In the genomic region with DNA sequence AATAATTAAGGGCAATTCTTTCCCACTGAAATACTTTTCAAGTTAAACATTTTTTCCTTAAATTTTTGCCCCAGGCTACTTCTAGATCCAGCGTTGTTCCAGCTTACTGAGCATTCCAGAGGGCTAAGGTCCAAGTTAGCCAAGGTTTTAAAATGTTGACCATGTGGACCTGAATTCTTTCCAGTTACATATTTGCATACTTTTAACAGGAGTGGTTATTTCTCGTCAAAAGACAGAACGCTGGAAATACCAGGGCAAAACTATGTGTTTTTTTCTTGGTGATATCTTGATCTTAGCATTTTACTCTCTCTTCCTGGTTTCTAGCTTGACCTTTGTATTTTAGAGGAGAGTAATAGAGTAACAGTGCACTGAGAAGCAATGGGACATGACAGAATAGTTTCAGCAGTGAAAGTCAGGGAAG, we compare ENCODE assay signal across 8 cellular contexts. TPM values are rescaled to one million over a fixed set of nuclear protein-coding genes. Genes with fewer than 3 reads are reported as not detected.
DNase-seq lines count a peak whose midpoint lies in the region; ATAC-seq and TF ChIP-seq lines count a peak whose summit lies in the region.
"Had no signal": no experiment of that assay in that cellular context is flagged by ENCODE, and none has a peak within 500 bp of the region (broad histone marks: within the 10 kb centered on the region; RNA-seq: fewer than 3 reads in every experiment).

No MANE protein-coding gene starts in this region.

- H3K36me3 ChIP-seq in IMR-90 (ENCODE audit: control insufficient read depth, insufficient read depth, low read length) (no peaks in the 10 kb centered on the region), lower lobe of right lung (no peaks in the 10 kb centered on the region), vagina (no peaks in the 10 kb centered on the region)
- H3K36me3 ChIP-seq in effector memory CD4-positive, alpha-beta T cell (ENCODE audit: control insufficient read depth, insufficient read depth, low read length), result no peaks in the 10 kb centered on the region

- peak overlapping the region; percentile 51; the same call in 1 of the 2 replicates for H3K18ac ChIP-seq in IMR-90 (ENCODE audit: low read depth, low read length)

- H3K4me3 ChIP-seq in IMR-90 (ENCODE audit: insufficient read depth, low read depth, low read length), result no peak overlapping the region
- H3K4me3 ChIP-seq in choroid plexus epithelial cell (ENCODE audit: low read depth, low read length), result no peak overlapping the region
- no peak overlapping the region for H3K4me3 ChIP-seq in lower lobe of right lung
- no peak overlapping the region for H3K4me3 ChIP-seq in vagina
- no peak overlapping the region for H3K4me3 ChIP-seq in effector memory CD4-positive, alpha-beta T cell (ENCODE audit: insufficient read depth, low read depth, low read length, poor library complexity, severe bottlenecking)

- peak overlapping the region; percentile 49 for H4K91ac ChIP-seq in IMR-90 (ENCODE audit: insufficient read depth, low read depth, low read length)

- dilution Hi-C loops in IMR-90 (cut with HindIII; ENCODE audit: low sequenced_read_pairs, unreplicated experiment), result no loop called here

- peak; percentile 81 for ATAC-seq in IMR-90 (ENCODE audit: low read depth)
- ATAC-seq in lower lobe of right lung, result peak; percentile 51 to 80
- ATAC-seq in stimulated activated memory B cell treated with anti-CD40 and anti-IgM and Interleukin-4, amounts not matched to agents 10 μg/mL and 1 μg/mL and 100 μg/mL, for 72 hours, result no peak
- ATAC-seq in HG03280 (IDR thresholded peaks at IDR 0.05; ENCODE audit: unreplicated experiment), result no peak

- H3K4ac ChIP-seq in IMR-90 (ENCODE audit: low read depth, low read length), result peak overlapping the region; percentile 33; the same call in 1 of the 2 replicates

- peak overlapping the region; percentile 66 for H3K23ac ChIP-seq in IMR-90 (ENCODE audit: low read depth, low read length)

- H3K9me3 Mint-ChIP-seq in stimulated activated memory B cell treated with anti-CD40 and anti-IgM and Interleukin-4, amounts not matched to agents 10 μg/mL and 1 μg/mL and 100 μg/mL, for 72 hours, result no peaks in the 10 kb centered on the region

- H4K20me1 ChIP-seq in IMR-90 (ENCODE audit: insufficient read depth, low read length), result no peaks in the 10 kb centered on the region

- H3K9ac ChIP-seq in IMR-90 (ENCODE audit: low read depth, low read length), result peak overlapping the region; percentile 38; the same call in 1 of the 2 replicates

- peak overlapping the region; percentile 13; the same call in 1 of the 2 replicates for H3K14ac ChIP-seq in IMR-90 (replicated peaks; ENCODE audit: low read depth, low read length)

- POLR2A ChIA-PET in IMR-90 (lab: Charles Lee; ENCODE audit: unreplicated experiment), result interaction anchor here (1.0 to 1.7 kb wide), 3 partner anchors 29 to 192 kb away, joined by 4 to 10 read pairs (median 6); partner anchors contain the start of gene ZFAND5

- peak overlapping the region; percentile 76; the same call in 1 of the 2 replicates for H3K56ac ChIP-seq in IMR-90 (ENCODE audit: extremely low read depth, insufficient read depth, low read length)

- TF ChIP-seq CTCF in IMR-90 (conservative IDR thresholded peaks at IDR 0.05; ENCODE audit: low read depth, low read length), result no peak
- no peak for TF ChIP-seq CTCF in choroid plexus epithelial cell (conservative IDR thresholded peaks at IDR 0.05; ENCODE audit: low read depth, low read length)
- TF ChIP-seq CTCF in lower lobe of right lung (IDR thresholded peaks at IDR 0.05), result no peak
- TF ChIP-seq CTCF in vagina (IDR thresholded peaks at IDR 0.05), result no peak

- H3K27ac ChIP-seq in IMR-90 (ENCODE audit: insufficient read depth, low read length), result peak overlapping the region; percentile 88; the same call in 1 of the 2 replicates
- peak overlapping the region; percentile 61 for H3K27ac ChIP-seq in lower lobe of right lung
- H3K27ac ChIP-seq in vagina, result peak overlapping the region; percentile 58
- H3K27ac ChIP-seq in effector memory CD4-positive, alpha-beta T cell (ENCODE audit: insufficient read depth, low read length, poor library complexity, severe bottlenecking), result no peak overlapping the region

- H2BK120ac ChIP-seq in IMR-90 (ENCODE audit: low read depth, low read length), result peak overlapping the region; percentile 91

- H3K9me1 ChIP-seq in IMR-90 (ENCODE audit: insufficient read depth, low read length), result peaks cover 8% of the 10 kb centered on the region

- peak overlapping the region; percentile 44 to 86; a peak in 3 of 4 replicates for H4K8ac ChIP-seq in IMR-90 (ENCODE audit: low read depth in 2 of 2, low read length in 2 of 2)

- no peak overlapping the region for H3K4me3 Mint-ChIP-seq in stimulated activated memory B cell treated with anti-CD40 and anti-IgM and Interleukin-4, amounts not matched to agents 10 μg/mL and 1 μg/mL and 100 μg/mL, for 72 hours

- peak overlapping the region; percentile 75 for H2BK5ac ChIP-seq in IMR-90 (ENCODE audit: low read depth, low read length, poor library complexity, severe bottlenecking)

- H2AK9ac ChIP-seq in IMR-90 (replicated peaks; ENCODE audit: low read depth, low read length, poor library complexity), result no peak overlapping the region

- TF ChIP-seq POLR2A in IMR-90 (IDR thresholded peaks at IDR 0.05; ENCODE audit: low read depth, low read length), result no peak
- TF ChIP-seq POLR2A in vagina (IDR thresholded peaks at IDR 0.05), result no peak

- peaks cover 0 to 4% of the 10 kb centered on the region in 2 experiments; a peak in 1 of 4 replicates for H3K79me1 ChIP-seq in IMR-90 (ENCODE audit: low read depth in 1 of 2, low read length in 2 of 2)

- H3K4me1 ChIP-seq in IMR-90 (ENCODE audit: control insufficient read depth, insufficient read depth, low read length), result peaks cover 9% of the 10 kb centered on the region
- peaks cover 25% of the 10 kb centered on the region for H3K4me1 ChIP-seq in lower lobe of right lung
- H3K4me1 ChIP-seq in vagina, result peaks cover 17% of the 10 kb centered on the region
- peaks cover 4% of the 10 kb centered on the region for H3K4me1 ChIP-seq in effector memory CD4-positive, alpha-beta T cell (ENCODE audit: control insufficient read depth, insufficient read depth, low read length, poor library complexity, severe bottlenecking)

- H3K27me3 ChIP-seq in IMR-90 (ENCODE audit: control insufficient read depth, insufficient read depth, low read length), result no peaks in the 10 kb centered on the region
- no peaks in the 10 kb centered on the region for H3K27me3 ChIP-seq in lower lobe of right lung (ENCODE audit: low read depth)
- no peaks in the 10 kb centered on the region for H3K27me3 ChIP-seq in vagina
- no peaks in the 10 kb centered on the region for H3K27me3 ChIP-seq in effector memory CD4-positive, alpha-beta T cell (replicated peaks; ENCODE audit: control insufficient read depth, insufficient read depth, low read length, poor library complexity, severe bottlenecking)

- H3K36me3 Mint-ChIP-seq in stimulated activated memory B cell treated with anti-CD40 and anti-IgM and Interleukin-4, amounts not matched to agents 10 μg/mL and 1 μg/mL and 100 μg/mL, for 72 hours, result no peaks in the 10 kb centered on the region

- no peaks in the 10 kb centered on the region for H3K27me3 Mint-ChIP-seq in stimulated activated memory B cell treated with anti-CD40 and anti-IgM and Interleukin-4, amounts not matched to agents 10 μg/mL and 1 μg/mL and 100 μg/mL, for 72 hours

- CTCF ChIA-PET in IMR-90 (lab: Yijun Ruan, JAX), result interaction anchor here (1.1 kb wide), 1 partner anchor 48 kb away, joined by 3 read pairs; no protein-coding TSS in a partner anchor

- no peak overlapping the region for H2AFZ ChIP-seq in IMR-90 (replicated peaks; ENCODE audit: low read length, poor library complexity)

- no peaks in the 10 kb centered on the region for H3K9me3 ChIP-seq in IMR-90 (ENCODE audit: control insufficient read depth, insufficient read depth, low read length)
- no peaks in the 10 kb centered on the region for H3K9me3 ChIP-seq in lower lobe of right lung
- H3K9me3 ChIP-seq in vagina, result no peaks in the 10 kb centered on the region
- H3K9me3 ChIP-seq in effector memory CD4-positive, alpha-beta T cell (ENCODE audit: control insufficient read depth, low read length), result no peaks in the 10 kb centered on the region

- no peak overlapping the region for H3K27ac Mint-ChIP-seq in stimulated activated memory B cell treated with anti-CD40 and anti-IgM and Interleukin-4, amounts not matched to agents 10 μg/mL and 1 μg/mL and 100 μg/mL, for 72 hours

- no CpG with 5 or more reads among the region's 3 CpGs for WGBS in IMR-90 (ENCODE audit: extremely low coverage in 2 of 2, insufficient read length in 1 of 2), 2 experiments

- no peak for TF ChIP-seq RAD21 in IMR-90 (IDR thresholded peaks at IDR 0.05; ENCODE audit: low read length)

- H2BK15ac ChIP-seq in IMR-90 (ENCODE audit: low read depth, low read length), result peak overlapping the region; percentile 42; the same call in 1 of the 3 replicates

- intact Hi-C loops in IMR-90 (cut with micrococcal nuclease), result loop anchor here (1.0 to 10.0 kb wide), 4 partner anchors 8 to 189 kb away; partner anchors contain the start of gene ZFAND5
- intact Hi-C loops in lower lobe of right lung (cut with DNase I), result no loop called here
- intact Hi-C loops in vagina (cut with DNase I), result no loop called here

- no TSS peak for BruUV-seq in IMR-90 (replicated peaks; lab: Mats Ljungman, UMichigan)

- H2AK5ac ChIP-seq in IMR-90 (ENCODE audit: low read depth, low read length), result no peak overlapping the region

- peak overlapping the region; percentile 36; the same call in 1 of the 2 replicates for H4K5ac ChIP-seq in IMR-90 (ENCODE audit: low read depth, low read length)

- H3K4me1 Mint-ChIP-seq in stimulated activated memory B cell treated with anti-CD40 and anti-IgM and Interleukin-4, amounts not matched to agents 10 μg/mL and 1 μg/mL and 100 μg/mL, for 72 hours, result no peaks in the 10 kb centered on the region

- in situ Hi-C loops in IMR-90 (cut with MboI; ENCODE audit: low sequenced_read_pairs), result loop anchor here (25.0 kb wide), 1 partner anchor 817 kb away; no protein-coding TSS in a partner anchor

- H2BK20ac ChIP-seq in IMR-90 (ENCODE audit: low read depth, low read length), result peak overlapping the region; percentile 84

- H3K4me2 ChIP-seq in IMR-90 (ENCODE audit: low read depth, low read length), result peak overlapping the region; percentile 59; the same call in 1 of the 2 replicates

- DNase-seq in IMR-90 (peak; percentile 89), choroid plexus epithelial cell (ENCODE audit: low read depth) (peak; percentile 87), lower lobe of right lung (no peak), vagina (ENCODE audit: extremely low spot score in 2 of 2) (peak in 1 of 2 donors; percentile 8)
- no peak for DNase-seq in effector memory CD4-positive, alpha-beta T cell
- DNase-seq: NCI-H524 treated with DMSO at 0.1 percent for 48 hours had no signal

TF ChIP-seq in IMR-90, 13 proteins besides CTCF, POLR2A, EP300 and RAD21 (continues in another document):
- TF ChIP-seq NFE2L2 (IDR thresholded peaks at IDR 0.05; ENCODE audit: low read depth, low read length) (no peak), RCOR1 (IDR thresholded peaks at IDR 0.05; ENCODE audit: insufficient replicate concordance, low read length) (no peak)

RNA-seq across cellular contexts. Expression of gene TMC1, which starts 32.8 kb away (rescaled TPM):
- total RNA-seq in IMR-90 (2012; rRNA removed) (not detected in 2 replicates), lower lobe of right lung (not detected), vagina (not detected)
- not detected in 2 replicates for polyA plus RNA-seq in IMR-90 (2012; rRNA removed)
- polyA plus RNA-seq in IMR-90 (2012; cell fraction: cytosol; rRNA removed), result not detected in 2 replicates
- 0.11 TPM in 1 of 2 replicates, not detected in the other for polyA plus RNA-seq in IMR-90 (2012; cell fraction: nucleus; rRNA removed; ENCODE audit: low replicate concordance)

Comparison
In these comparisons a context has a peak if more than half of its experiments do, and no peak if none do; other contexts are left out.
1. ATAC-seq: peak in IMR-90 (single experiment) and lower lobe of right lung (2 of 2); none in stimulated activated memory B cell treated with anti-CD40 and anti-IgM and Interleukin-4, amounts not matched to agents 10 μg/mL and 1 μg/mL and 100 μg/mL, for 72 hours (single experiment) and HG03280 (single experiment).
2. DNase-seq: peak in IMR-90 (single experiment) and choroid plexus epithelial cell (single experiment); none in lower lobe of right lung (single experiment) and effector memory CD4-positive, alpha-beta T cell (0 of 3).